18 cellular contexts compared by ENCODE assay signal in the genomic region with DNA sequence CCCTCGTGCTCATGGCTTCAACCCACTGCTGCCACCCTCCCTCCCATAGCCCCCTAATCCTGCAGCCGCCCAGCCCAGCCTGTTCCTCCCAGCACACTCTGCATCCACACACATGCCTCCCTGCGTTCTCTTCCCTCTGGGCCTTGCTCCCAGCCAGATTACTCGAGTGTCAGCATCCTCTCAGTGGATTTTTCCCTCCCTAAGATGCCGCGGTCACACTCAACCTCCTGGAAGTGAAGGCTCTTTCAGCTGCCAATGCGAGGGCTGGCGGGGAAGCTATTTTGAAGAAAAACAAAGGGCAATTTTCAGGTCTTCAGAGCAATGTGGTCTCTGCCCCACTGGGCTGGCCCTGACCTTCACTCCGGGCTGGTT. TPM values are rescaled to one million over a fixed set of nuclear protein-coding genes. Genes with fewer than 3 reads are reported as not detected.
DNase-seq lines count a peak whose midpoint lies in the region; ATAC-seq and TF ChIP-seq lines count a peak whose summit lies in the region.
"Had no signal": no experiment of that assay in that cellular context is flagged by ENCODE, and none has a peak within 500 bp of the region (broad histone marks: within the 10 kb centered on the region; RNA-seq: fewer than 3 reads in every experiment).

No MANE protein-coding gene starts in this region.

- no peaks in the 10 kb centered on the region for H3K36me3 ChIP-seq in heart left ventricle

- intact Hi-C loops in heart left ventricle (cut with DNase I) = no loop called here

- TF ChIP-seq POLR2A in heart left ventricle (IDR thresholded peaks at IDR 0.05) = no peak

- H3K4me3 ChIP-seq in heart left ventricle = no peak overlapping the region
- H3K4me3 ChIP-seq: GM12878, GM23338, K562 had no signal

- 72 to 80% (median 79%) methylated on average over 9 of the region's 9 CpGs for WGBS in heart left ventricle, 4 donors

- H3K27ac Mint-ChIP-seq in activated naive CD4-positive, alpha-beta T cell treated with anti-CD3 and anti-CD28 coated beads, Interleukin-2, amount 50 U/mL, for 24 hours = peak overlapping the region; percentile 62
- H3K27ac Mint-ChIP-seq in activated naive CD4-positive, alpha-beta T cell treated with anti-CD3 and anti-CD28 coated beads, Interleukin-2, amount 50 U/mL, for 72 hours = peak overlapping the region in 1 of 2 donors; percentile 57
- peak overlapping the region in 3 of 5 experiments; percentile 28 to 76 (median 44) for H3K27ac Mint-ChIP-seq in brain
- H3K27ac Mint-ChIP-seq in neural crest cell (ENCODE audit: unreplicated experiment) = peak overlapping the region; percentile 67
- H3K27ac Mint-ChIP-seq: CD8-positive, alpha-beta memory T cell; GM23338 had no signal

- DNase-seq in activated naive CD4-positive, alpha-beta T cell treated with anti-CD3 and anti-CD28 coated beads, Interleukin-2, amount 50 U/mL, for 72 hours (ENCODE audit: low spot score in 2 of 2) = no peak
- DNase-seq in neural crest cell (ENCODE audit: low read depth, low spot score) (no peak), NCI-H2107 (lab: John Stamatoyannopoulos, UW) (no peak), heart left ventricle (no peak)
- DNase-seq: Caco-2; CD8-positive, alpha-beta memory T cell; DMS53; H7 had no signal

- no peaks in the 10 kb centered on the region for H3K4me1 ChIP-seq in heart left ventricle
- H3K4me1 ChIP-seq: Caco-2 had no signal

- peaks cover 22% of the 10 kb centered on the region for H3K4me1 Mint-ChIP-seq in activated naive CD4-positive, alpha-beta T cell treated with anti-CD3 and anti-CD28 coated beads, Interleukin-2, amount 50 U/mL, for 24 hours
- H3K4me1 Mint-ChIP-seq in brain = peaks cover 63% of the 10 kb centered on the region
- H3K4me1 Mint-ChIP-seq in neural crest cell = peaks cover 10% of the 10 kb centered on the region

- no peaks in the 10 kb centered on the region for H3K27me3 Mint-ChIP-seq in activated naive CD4-positive, alpha-beta T cell treated with anti-CD3 and anti-CD28 coated beads, Interleukin-2, amount 50 U/mL, for 24 hours
- H3K27me3 Mint-ChIP-seq in brain = peaks cover 2% of the 10 kb centered on the region
- H3K27me3 Mint-ChIP-seq in neural crest cell (ENCODE audit: low read depth) = no peaks in the 10 kb centered on the region

- no peaks in the 10 kb centered on the region for H3K9me3 Mint-ChIP-seq in activated naive CD4-positive, alpha-beta T cell treated with anti-CD3 and anti-CD28 coated beads, Interleukin-2, amount 50 U/mL, for 24 hours
- no peaks in the 10 kb centered on the region for H3K9me3 Mint-ChIP-seq in activated naive CD4-positive, alpha-beta T cell treated with anti-CD3 and anti-CD28 coated beads, Interleukin-2, amount 50 U/mL, for 72 hours
- H3K9me3 Mint-ChIP-seq in brain = peaks cover 0 to 8% (median under 1%) of the 10 kb centered on the region in 5 experiments
- no peaks in the 10 kb centered on the region for H3K9me3 Mint-ChIP-seq in neural crest cell

- TF ChIP-seq CTCF in brain (conservative IDR thresholded peaks at IDR 0.05) (no peak), neural crest cell (conservative IDR thresholded peaks at IDR 0.05) (no peak), heart left ventricle (IDR thresholded peaks at IDR 0.05) (no peak)

- ATAC-seq in activated naive CD4-positive, alpha-beta T cell treated with anti-CD3 and anti-CD28 coated beads, Interleukin-2, amount 50 U/mL, for 72 hours = no peak
- ATAC-seq in heart left ventricle (no peak), GM21515 (IDR thresholded peaks at IDR 0.05; ENCODE audit: unreplicated experiment) (no peak)
- ATAC-seq: GM12878, GM23338, K562 had no signal

- peaks cover 3% of the 10 kb centered on the region for H3K36me3 Mint-ChIP-seq in activated naive CD4-positive, alpha-beta T cell treated with anti-CD3 and anti-CD28 coated beads, Interleukin-2, amount 50 U/mL, for 24 hours
- peaks cover 0 to 16% of the 10 kb centered on the region in 2 donors for H3K36me3 Mint-ChIP-seq in activated naive CD4-positive, alpha-beta T cell treated with anti-CD3 and anti-CD28 coated beads, Interleukin-2, amount 50 U/mL, for 72 hours
- H3K36me3 Mint-ChIP-seq in brain (no peaks in the 10 kb centered on the region), neural crest cell (ENCODE audit: low read depth) (no peaks in the 10 kb centered on the region)

- H3K27ac ChIP-seq in heart left ventricle = no peak overlapping the region
- H3K27ac ChIP-seq: 22Rv1, HL-60 had no signal

- no peak overlapping the region for H3K4me3 Mint-ChIP-seq in activated naive CD4-positive, alpha-beta T cell treated with anti-CD3 and anti-CD28 coated beads, Interleukin-2, amount 50 U/mL, for 24 hours
- no peak overlapping the region for H3K4me3 Mint-ChIP-seq in brain
- H3K4me3 Mint-ChIP-seq in neural crest cell = no peak overlapping the region
- H3K4me3 Mint-ChIP-seq: CD8-positive, alpha-beta memory T cell; GM23338 had no signal

- no peaks in the 10 kb centered on the region for H3K27me3 ChIP-seq in heart left ventricle

- H3K9me3 ChIP-seq in heart left ventricle = no peaks in the 10 kb centered on the region
- H3K9me3 ChIP-seq: Caco-2 had no signal

RNA-seq across cellular contexts. Expression of a gene that starts 23.2 kb away (rescaled TPM):
- total RNA-seq in activated naive CD4-positive, alpha-beta T cell treated with anti-CD3 and anti-CD28 coated beads, Interleukin-2, amount 50 U/mL, for 72 hours = not detected
- polyA plus RNA-seq in brain (ENCODE audit: insufficient read depth, low read depth, low replicate concordance) (2.2 TPM), heart left ventricle (not detected)
- total RNA-seq in neural crest cell (not detected in 2 replicates), heart left ventricle (not detected)
- total RNA-seq: Caco-2; CD8-positive, alpha-beta memory T cell; Daoy; GM12878; K562 had no signal
- polyA plus RNA-seq: BJ; CD8-positive, alpha-beta memory T cell; GM12878; K562 had no signal
